In the genomic region with DNA sequence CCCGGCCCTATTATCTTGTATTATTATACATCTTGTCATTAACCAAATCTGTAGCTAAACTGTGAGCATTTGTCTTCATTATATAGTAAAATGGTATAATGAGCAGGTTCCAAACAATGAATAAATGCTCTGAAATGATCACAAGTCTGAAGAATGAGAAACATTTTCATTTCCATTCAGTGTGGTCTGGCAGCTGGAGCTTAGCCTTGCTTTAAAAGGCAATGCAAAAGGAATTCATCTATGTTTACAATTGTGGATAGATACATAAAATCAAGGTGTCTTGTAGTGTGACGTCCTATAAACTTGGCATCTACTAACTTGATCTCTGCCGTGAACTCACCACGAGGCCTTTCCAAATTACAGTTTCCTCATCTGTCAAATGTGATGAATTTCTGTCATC, we compare ENCODE assay signal across 5 cellular contexts.
"Had no signal": no experiment of that assay in that cellular context is flagged by ENCODE, and none has a peak within 500 bp of the region (broad histone marks: within the 10 kb centered on the region; RNA-seq: fewer than 3 reads in every experiment).

No MANE protein-coding gene starts in this region.

- H3K9me3 Mint-ChIP-seq: GM23338, H9 had no signal

- H3K27me3 Mint-ChIP-seq: IgD-negative memory B cell had no signal

- ATAC-seq: GM23338, HepG2 had no signal

- DNase-seq: H9, HCEC 1CT had no signal

- H3K4me3 Mint-ChIP-seq: GM23338, H9, IgD-negative memory B cell had no signal

- H3K4me3 ChIP-seq: GM23338 had no signal

- H3K4me1 Mint-ChIP-seq: GM23338, IgD-negative memory B cell had no signal

- H3K27ac Mint-ChIP-seq: GM23338, H9, IgD-negative memory B cell had no signal

- H3K36me3 Mint-ChIP-seq: IgD-negative memory B cell had no signal
